Comparison of ENCODE assay signal across 8 cellular contexts in the genomic region with DNA sequence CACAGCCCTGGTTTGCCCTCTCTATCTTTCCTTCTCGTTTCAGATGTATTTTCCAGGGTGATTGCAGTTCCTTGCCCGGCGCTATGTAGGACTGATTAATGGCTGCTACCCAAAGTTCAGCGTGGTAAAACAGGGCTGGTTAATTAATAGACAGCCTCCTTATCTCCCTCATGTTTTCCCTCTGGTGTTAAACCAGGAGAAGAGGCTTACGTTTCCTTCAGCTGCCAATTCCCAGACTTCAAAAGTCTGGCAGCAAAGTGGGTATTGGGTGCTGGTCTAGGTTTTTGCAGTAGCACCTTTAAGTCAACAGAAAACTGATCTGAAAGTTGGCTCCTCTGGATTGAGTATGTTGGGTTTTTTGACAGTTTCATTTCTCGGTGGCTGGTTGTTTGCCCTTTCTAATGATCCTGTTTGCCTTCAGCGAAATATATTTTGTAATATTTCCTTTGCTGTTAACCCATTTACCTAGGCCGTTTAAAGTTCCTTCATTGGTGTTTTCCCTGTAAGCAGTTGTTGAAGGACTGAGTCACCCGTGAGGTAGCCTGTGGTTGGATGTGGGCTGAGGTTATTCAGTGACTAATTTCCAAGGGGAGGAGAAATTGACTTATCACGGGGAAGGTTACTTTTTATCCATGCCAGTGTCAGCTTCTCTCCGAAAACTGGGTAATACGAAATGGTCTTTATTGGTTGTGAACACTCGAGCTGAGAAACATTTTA.
DNase-seq lines count a peak whose midpoint lies in the region; ATAC-seq lines count a peak whose summit lies in the region.

No MANE protein-coding gene starts in this region.

- peak; percentile 45 for DNase-seq in COLO829 (ENCODE audit: low spot score)
- peak; percentile 42 for DNase-seq in HuH-7.5 (ENCODE audit: low spot score)
- DNase-seq in activated T-cell treated with anti-CD3 and anti-CD28 coated beads, Interleukin-2, amount 50 U/mL, for 48 hours, result peak; percentile 64 to 66
- DNase-seq in islet precursor cell, result peak; percentile 75
- DNase-seq in stimulated activated naive CD8-positive, alpha-beta T cell treated with anti-CD3 and anti-CD28 coated beads, Interleukin-15, Interleukin-2, amounts not matched to agents 100 U/mL and 50 U/mL, for 24 hours, result peak; percentile 63
- DNase-seq in NCI-H146 (lab: John Stamatoyannopoulos, UW), result no peak
- no peak for DNase-seq in NCI-H345 treated with DMSO at 0.1 percent for 48 hours (lab: John Stamatoyannopoulos, UW; ENCODE audit: unreplicated experiment)

- peak; percentile 48 for ATAC-seq in GM19455 (IDR thresholded peaks at IDR 0.05; ENCODE audit: unreplicated experiment)
- peak; percentile 89 for ATAC-seq in stimulated activated naive CD8-positive, alpha-beta T cell treated with anti-CD3 and anti-CD28 coated beads, Interleukin-15, Interleukin-2, amounts not matched to agents 100 U/mL and 50 U/mL, for 24 hours

Comparison
In these comparisons a context has a peak if more than half of its experiments do, and no peak if none do; other contexts are left out.
1. DNase-seq: peak in COLO829 (single experiment), HuH-7.5 (single experiment), activated T-cell treated with anti-CD3 and anti-CD28 coated beads, Interleukin-2, amount 50 U/mL, for 48 hours (2 of 2), islet precursor cell (single experiment) and stimulated activated naive CD8-positive, alpha-beta T cell treated with anti-CD3 and anti-CD28 coated beads, Interleukin-15, Interleukin-2, amounts not matched to agents 100 U/mL and 50 U/mL, for 24 hours (single experiment); none in NCI-H146 (single experiment) and NCI-H345 treated with DMSO at 0.1 percent for 48 hours (single experiment).